In genomic region chr2:139905624-139906023, GRCh38 we compare ENCODE assay signal across 28 cellular contexts.
"Had no signal": no experiment of that assay in that cellular context is flagged by ENCODE, and none has a peak within 500 bp of the region (broad histone marks: within the 10 kb centered on the region; RNA-seq: fewer than 3 reads in every experiment).

No MANE protein-coding gene starts in this region.

- H3K36me3 ChIP-seq: colonic mucosa, esophagus muscularis mucosa, esophagus squamous epithelium, gastrocnemius medialis, gastroesophageal sphincter, heart left ventricle, heart right ventricle had no signal

- H3K27ac ChIP-seq: colonic mucosa, coronary artery, dorsolateral prefrontal cortex, epithelial cell of prostate, esophagus muscularis mucosa, esophagus squamous epithelium, foreskin keratinocyte, gastrocnemius medialis, gastroesophageal sphincter, heart left ventricle, heart right ventricle had no signal

- H3K4me1 ChIP-seq: colonic mucosa, esophagus muscularis mucosa, esophagus squamous epithelium, foreskin keratinocyte, gastrocnemius medialis, gastroesophageal sphincter, heart left ventricle, heart right ventricle had no signal

- FAIRE-seq: colon, endometrium, endothelial cell of umbilical vein, frontal cortex had no signal

- H3K27me3 ChIP-seq: colonic mucosa, dorsolateral prefrontal cortex, esophagus muscularis mucosa, esophagus squamous epithelium, foreskin keratinocyte, gastrocnemius medialis, gastroesophageal sphincter, heart left ventricle, heart right ventricle had no signal

- DNase-seq: colonic mucosa; cortex of kidney; dermis blood vessel endothelial cell; dorsolateral prefrontal cortex; effector CD4-positive, alpha-beta T cell; effector CD8-positive, alpha-beta T cell; effector memory CD4-positive, alpha-beta T cell; effector memory CD8-positive, alpha-beta T cell; endodermal cell; erythroblast; esophagus squamous epithelium; foreskin fibroblast; foreskin keratinocyte; foreskin melanocyte; gastrocnemius medialis; glutamatergic neuron; head of caudate nucleus; heart left ventricle; heart right ventricle had no signal

- H3K9me3 ChIP-seq: colonic mucosa, esophagus muscularis mucosa, esophagus squamous epithelium, gastrocnemius medialis, gastroesophageal sphincter, heart right ventricle had no signal

- ATAC-seq: effector memory CD8-positive, alpha-beta T cell; esophagus mucosa; foreskin keratinocyte; gastrocnemius medialis; gastroesophageal sphincter; heart left ventricle; heart right ventricle had no signal

- H3K4me3 ChIP-seq: colonic mucosa, coronary artery, dorsolateral prefrontal cortex, esophagus muscularis mucosa, esophagus squamous epithelium, gastrocnemius medialis, gastroesophageal sphincter, heart left ventricle, heart right ventricle had no signal
